In the genomic region with DNA sequence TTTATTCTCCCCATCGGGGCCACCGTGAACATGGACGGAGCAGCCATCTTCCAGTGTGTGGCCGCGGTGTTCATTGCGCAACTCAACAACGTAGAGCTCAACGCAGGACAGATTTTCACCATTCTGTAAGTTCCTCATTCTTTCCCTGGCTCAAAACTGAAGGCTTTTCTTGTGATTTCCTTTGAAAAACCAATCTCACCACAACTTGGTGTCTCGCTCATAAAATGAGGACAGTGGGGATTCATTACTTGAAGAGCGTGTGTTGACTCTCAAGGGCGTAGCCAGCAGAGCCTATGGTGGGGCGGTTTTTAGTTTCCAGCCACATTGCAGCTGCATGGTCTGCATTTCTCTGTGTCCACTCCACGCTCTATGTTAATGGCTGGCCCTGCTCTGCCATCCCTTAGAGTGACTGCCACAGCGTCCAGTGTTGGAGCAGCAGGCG, we compare ENCODE assay signal across 13 cellular contexts. TPM values are rescaled to one million over a fixed set of nuclear protein-coding genes. Genes with fewer than 3 reads are reported as not detected.
A peak's percentile ranks its signal among the peaks of the same experiment; 100 is the strongest.
DNase-seq lines count a peak whose midpoint lies in the region; ATAC-seq and TF ChIP-seq lines count a peak whose summit lies in the region.
"Had no signal": no experiment of that assay in that cellular context is flagged by ENCODE, and none has a peak within 500 bp of the region (broad histone marks: within the 10 kb centered on the region; RNA-seq: fewer than 3 reads in every experiment).

No MANE protein-coding gene starts in this region.

- peaks cover 62% of the 10 kb centered on the region for H3K4me1 Mint-ChIP-seq in dendritic cell treated with granulocyte-macrophage colony-stimulating factor and Interleukin-4, amounts not matched to agents 40 ng/mL and 50 ng/mL, for 4 days (ENCODE audit: low read depth)
- peaks cover 8 to 34% (median 14%) of the 10 kb centered on the region in 4 donors for H3K4me1 Mint-ChIP-seq in naive thymus-derived CD8-positive, alpha-beta T cell

- H3K9me3 ChIP-seq in right atrium auricular region (no peaks in the 10 kb centered on the region), upper lobe of right lung (no peaks in the 10 kb centered on the region)
- H3K9me3 ChIP-seq: esophagus squamous epithelium had no signal

- H3K27ac ChIP-seq in right atrium auricular region (no peak overlapping the region), upper lobe of right lung (peak overlapping the region; percentile 55)
- H3K27ac ChIP-seq: WERI-Rb-1 had no signal

- intact Hi-C loops in Right ventricle myocardium inferior (cut with DNase I): no loop called here
- intact Hi-C loops in dendritic cell treated with granulocyte-macrophage colony-stimulating factor and Interleukin-4, amounts not matched to agents 40 ng/mL and 50 ng/mL, for 4 days (cut with micrococcal nuclease): loop anchor here (2.0 kb wide), 1 partner anchor 29 kb away; a partner anchor contains a TSS
- intact Hi-C loops in upper lobe of right lung (cut with DNase I): no loop called here

- TF ChIP-seq CTCF in right atrium auricular region (IDR thresholded peaks at IDR 0.05): no peak
- TF ChIP-seq CTCF in upper lobe of right lung (IDR thresholded peaks at IDR 0.05): no peak

- POLR2A ChIA-PET in naive thymus-derived CD8-positive, alpha-beta T cell (lab: Charles Lee): no interaction called here

- H3K4me3 ChIP-seq in right atrium auricular region (no peak overlapping the region), upper lobe of right lung (no peak overlapping the region)
- H3K4me3 ChIP-seq: esophagus squamous epithelium had no signal

- H3K27me3 ChIP-seq in right atrium auricular region (no peaks in the 10 kb centered on the region), upper lobe of right lung (no peaks in the 10 kb centered on the region)
- H3K27me3 ChIP-seq: esophagus squamous epithelium had no signal

- peak overlapping the region; percentile 93 for H3K27ac Mint-ChIP-seq in dendritic cell treated with granulocyte-macrophage colony-stimulating factor and Interleukin-4, amounts not matched to agents 40 ng/mL and 50 ng/mL, for 4 days
- peak overlapping the region in 3 of 10 donors; percentile 15 to 41 (median 17) for H3K27ac Mint-ChIP-seq in naive thymus-derived CD8-positive, alpha-beta T cell
- H3K27ac Mint-ChIP-seq: type B pancreatic cell had no signal

- peak overlapping the region; percentile 60 for H3K4me3 Mint-ChIP-seq in dendritic cell treated with granulocyte-macrophage colony-stimulating factor and Interleukin-4, amounts not matched to agents 40 ng/mL and 50 ng/mL, for 4 days
- H3K4me3 Mint-ChIP-seq in naive thymus-derived CD8-positive, alpha-beta T cell: peak overlapping the region in 1 of 10 donors; percentile 39
- H3K4me3 Mint-ChIP-seq: type B pancreatic cell had no signal

- ATAC-seq in Right ventricle myocardium inferior (peak; percentile 35), upper lobe of right lung (peak; percentile 81), GM21528 (IDR thresholded peaks at IDR 0.05; ENCODE audit: low FRiP score, unreplicated experiment) (no peak), HG03439 (IDR thresholded peaks at IDR 0.05; ENCODE audit: unreplicated experiment) (no peak)
- ATAC-seq in naive thymus-derived CD8-positive, alpha-beta T cell: no peak

- peaks cover 79% of the 10 kb centered on the region for H3K36me3 Mint-ChIP-seq in dendritic cell treated with granulocyte-macrophage colony-stimulating factor and Interleukin-4, amounts not matched to agents 40 ng/mL and 50 ng/mL, for 4 days (ENCODE audit: low read depth)
- peaks cover 0 to 20% (median 14%) of the 10 kb centered on the region in 3 donors for H3K36me3 Mint-ChIP-seq in naive thymus-derived CD8-positive, alpha-beta T cell

- H3K36me3 ChIP-seq in right atrium auricular region: peaks cover 22% of the 10 kb centered on the region
- H3K36me3 ChIP-seq in upper lobe of right lung: peaks cover 8% of the 10 kb centered on the region

- DNase-seq in Right ventricle myocardium inferior (ENCODE audit: missing footprints): peak; percentile 92
- no peak for DNase-seq in right atrium auricular region (ENCODE audit: low spot score)
- DNase-seq in midbrain (lab: John Stamatoyannopoulos, UW): peak; percentile 27
- peak; percentile 78 for DNase-seq in upper lobe of right lung
- DNase-seq in naive thymus-derived CD8-positive, alpha-beta T cell: no peak
- DNase-seq: esophagus squamous epithelium, NCI-H1417 treated with DMSO at 0.1 percent for 48 hours, NCI-H526, WERI-Rb-1 had no signal

- H3K4me1 ChIP-seq in right atrium auricular region (peaks cover 0 to 3% of the 10 kb centered on the region in 2 donors), upper lobe of right lung (peaks cover 6% of the 10 kb centered on the region)

- H3K27me3 Mint-ChIP-seq in dendritic cell treated with granulocyte-macrophage colony-stimulating factor and Interleukin-4, amounts not matched to agents 40 ng/mL and 50 ng/mL, for 4 days: no peaks in the 10 kb centered on the region
- no peaks in the 10 kb centered on the region for H3K27me3 Mint-ChIP-seq in naive thymus-derived CD8-positive, alpha-beta T cell
- H3K27me3 Mint-ChIP-seq: type B pancreatic cell had no signal

- no peaks in the 10 kb centered on the region for H3K9me3 Mint-ChIP-seq in dendritic cell treated with granulocyte-macrophage colony-stimulating factor and Interleukin-4, amounts not matched to agents 40 ng/mL and 50 ng/mL, for 4 days
- H3K9me3 Mint-ChIP-seq in naive thymus-derived CD8-positive, alpha-beta T cell: no peaks in the 10 kb centered on the region
- H3K9me3 Mint-ChIP-seq: type B pancreatic cell had no signal

RNA-seq across cellular contexts. Expression of a gene that starts 29.0 kb away (rescaled TPM):
- total RNA-seq in Right ventricle myocardium inferior (6.5 TPM), right atrium auricular region (1 to 10 TPM; 2.2 to 6.0 TPM), upper lobe of right lung (12.2 TPM)
- total RNA-seq in naive thymus-derived CD8-positive, alpha-beta T cell: 1 to 10 TPM; 1.6 to 1.9 TPM
- polyA plus RNA-seq in naive thymus-derived CD8-positive, alpha-beta T cell: 1 to 10 TPM in 1 of 3 donors, under 1 TPM in 2; 0.09 to 1.2 (median 0.18) TPM

RNA-seq across cellular contexts. Expression of a gene that starts 38.1 kb away (rescaled TPM):
- total RNA-seq in Right ventricle myocardium inferior: 19.7 TPM
- total RNA-seq in right atrium auricular region: 10 to 100 TPM; 12.5 to 12.7 TPM
- 16.0 TPM for total RNA-seq in upper lobe of right lung
- total RNA-seq in naive thymus-derived CD8-positive, alpha-beta T cell: 10 to 100 TPM; 53.3 to 61.7 TPM
- polyA plus RNA-seq in naive thymus-derived CD8-positive, alpha-beta T cell: 10 to 100 TPM; 26.6 to 39.1 (median 34.7) TPM

Comparison
In these comparisons a context has a peak if more than half of its experiments do, and no peak if none do; other contexts are left out.
1. DNase-seq: peak in Right ventricle myocardium inferior (single experiment), midbrain (single experiment) and upper lobe of right lung (single experiment); none in right atrium auricular region (single experiment) and naive thymus-derived CD8-positive, alpha-beta T cell (0 of 10).
2. ATAC-seq: peak in Right ventricle myocardium inferior (single experiment) and upper lobe of right lung (single experiment); none in GM21528 (single experiment), naive thymus-derived CD8-positive, alpha-beta T cell (0 of 2) and HG03439 (single experiment).